8 cellular contexts compared by ENCODE assay signal in genomic region chr2:68466361-68466777, GRCh38. TPM values are rescaled to one million over a fixed set of nuclear protein-coding genes. Genes with fewer than 3 reads are reported as not detected.
DNase-seq lines count a peak whose midpoint lies in the region; ATAC-seq and TF ChIP-seq lines count a peak whose summit lies in the region.

No MANE protein-coding gene starts in this region.

- H3K79me2 ChIP-seq in OCI-LY3 (ENCODE audit: low read length): peaks cover 44% of the 10 kb centered on the region

- no peak for ATAC-seq in GM21526 (IDR thresholded peaks at IDR 0.05; ENCODE audit: low FRiP score, unreplicated experiment)

- peak overlapping the region; percentile 62; the same call in 1 of the 2 replicates for H2AFZ ChIP-seq in OCI-LY3 (ENCODE audit: low read depth, low read length)

- DNase-seq in G401 (ENCODE audit: low spot score): peak; percentile 49
- peak; percentile 37 for DNase-seq in activated T-helper 1 cell treated with Interleukin-2 at 50 U/mL for 16 hours (ENCODE audit: low read depth)
- DNase-seq in fibroblast of villous mesenchyme (ENCODE audit: low read depth): peak; percentile 56
- no peak for DNase-seq in posterior vena cava (ENCODE audit: low spot score)
- no peak for DNase-seq in NCI-H446 treated with DMSO at 0.1 percent for 48 hours (lab: John Stamatoyannopoulos, UW)

- H3K36me3 ChIP-seq in OCI-LY3 (replicated peaks; ENCODE audit: low read depth, low read length) (peaks cover 5% of the 10 kb centered on the region), rectal smooth muscle tissue (ENCODE audit: control insufficient read depth, insufficient read depth, low read length) (no peaks in the 10 kb centered on the region)

- peaks cover 22% of the 10 kb centered on the region for H3K4me1 ChIP-seq in OCI-LY3 (ENCODE audit: low read length)
- H3K4me1 ChIP-seq in rectal smooth muscle tissue (ENCODE audit: control insufficient read depth, insufficient read depth, low read length): no peaks in the 10 kb centered on the region

- H3K9ac ChIP-seq in OCI-LY3 (ENCODE audit: low read length) (peak overlapping the region; percentile 77), rectal smooth muscle tissue (ENCODE audit: low read length) (peak overlapping the region; percentile 80)

- no peaks in the 10 kb centered on the region for H3K9me3 ChIP-seq in OCI-LY3 (ENCODE audit: insufficient read depth, low read length)

- intact Hi-C loops in posterior vena cava (cut with DNase I): no loop called here

- H3K4me2 ChIP-seq in OCI-LY3 (ENCODE audit: low read length): peak overlapping the region; percentile 88

- no peaks in the 10 kb centered on the region for H3K27me3 ChIP-seq in OCI-LY3 (ENCODE audit: low read depth, low read length)
- H3K27me3 ChIP-seq in rectal smooth muscle tissue (ENCODE audit: control insufficient read depth, insufficient read depth, low read length): no peaks in the 10 kb centered on the region

- H3K4me3 ChIP-seq in OCI-LY3 (ENCODE audit: low read length) (peak overlapping the region; percentile 92), fibroblast of villous mesenchyme (ENCODE audit: low read depth, low read length) (peak overlapping the region; percentile 91), rectal smooth muscle tissue (ENCODE audit: low read length) (peak overlapping the region; percentile 98)

- H4K20me1 ChIP-seq in OCI-LY3 (ENCODE audit: insufficient read depth, low read length): no peaks in the 10 kb centered on the region

- TF ChIP-seq CTCF in OCI-LY3 (IDR thresholded peaks at IDR 0.05; ENCODE audit: low read depth, low read length) (no peak), fibroblast of villous mesenchyme (IDR thresholded peaks at IDR 0.05; ENCODE audit: insufficient read depth, low read depth, low read length) (peak; percentile 10)

- in situ Hi-C loops in G401 (cut with HindIII; ENCODE audit: low sequenced_read_pairs): no loop called here

- H3K27ac ChIP-seq in OCI-LY3 (ENCODE audit: low read length): peak overlapping the region; percentile 36; the same call in 1 of the 2 replicates
- H3K27ac ChIP-seq in rectal smooth muscle tissue (ENCODE audit: low read depth, low read length): peak overlapping the region; percentile 79

RNA-seq across cellular contexts. Expression of gene FBXO48, which starts 0.7 kb away (rescaled TPM):
- total RNA-seq in G401 (2014; rRNA removed; shearing (Covaris generic)): under 0.01 TPM in 1 of 2 replicates, not detected in the other
- 0.32 and 0.86 TPM in 2 replicates for total RNA-seq in fibroblast of villous mesenchyme
- total RNA-seq in posterior vena cava: 1 to 10 TPM in 1 of 2 donors, under 1 TPM in 1; 0.51 to 1.3 TPM

RNA-seq across cellular contexts. Expression of gene APLF, which starts 1.0 kb away (rescaled TPM):
- total RNA-seq in G401 (2014; rRNA removed; shearing (Covaris generic)): 0.37 and 0.58 TPM in 2 replicates
- total RNA-seq in fibroblast of villous mesenchyme: 6.4 and 8.6 TPM in 2 replicates
- total RNA-seq in posterior vena cava: 1 to 10 TPM; 6.3 to 9.2 TPM

Comparison
In these comparisons a context has a peak if more than half of its experiments do, and no peak if none do; other contexts are left out.
1. DNase-seq: peak in G401 (single experiment), activated T-helper 1 cell treated with Interleukin-2 at 50 U/mL for 16 hours (single experiment) and fibroblast of villous mesenchyme (single experiment); none in posterior vena cava (single experiment) and NCI-H446 treated with DMSO at 0.1 percent for 48 hours (single experiment).
2. Peak in every context shown above with its lines, with median percentiles within 50 percentile points of each other: H3K4me3 ChIP-seq.